Comparison of ENCODE assay signal across 22 cellular contexts in genomic region chr19:14300281-14300680, GRCh38.
A peak's percentile ranks its signal among the peaks of the same experiment; 100 is the strongest.
DNase-seq lines count a peak whose midpoint lies in the region; ATAC-seq and TF ChIP-seq lines count a peak whose summit lies in the region.
"Had no signal": no experiment of that assay in that cellular context is flagged by ENCODE, and none has a peak within 500 bp of the region (broad histone marks: within the 10 kb centered on the region; RNA-seq: fewer than 3 reads in every experiment).

No MANE protein-coding gene starts in this region.

- POLR2A ChIA-PET in RWPE1 (lab: Yijun Ruan, JAX; ENCODE audit: low non-redundant PET), result no interaction called here

- no peaks in the 10 kb centered on the region for H3K9me3 Mint-ChIP-seq in Calu3 (ENCODE audit: low read depth, unreplicated experiment)
- H3K9me3 Mint-ChIP-seq in GM23338, result peaks cover 5% of the 10 kb centered on the region; the same call in 2 of the 3 replicates
- H3K9me3 Mint-ChIP-seq in endodermal cell, result peaks cover 1% of the 10 kb centered on the region
- H3K9me3 Mint-ChIP-seq: activated CD4-positive, alpha-beta memory T cell treated with anti-CD3 and anti-CD28 coated beads for 36 hours; CD4-positive, alpha-beta T cell; IgD-negative memory B cell; stimulated activated memory B cell treated with anti-CD40 and anti-IgM and Interleukin-4, amounts not matched to agents 10 μg/mL and 1 μg/mL and 100 μg/mL, for 72 hours had no signal

- H3K27me3 Mint-ChIP-seq in Calu3 (ENCODE audit: unreplicated experiment), result peaks cover 33% of the 10 kb centered on the region
- peaks cover 11% of the 10 kb centered on the region for H3K27me3 Mint-ChIP-seq in GM23338 (ENCODE audit: insufficient read depth, low read depth, poor library complexity)
- H3K27me3 Mint-ChIP-seq in endodermal cell (ENCODE audit: insufficient read depth), result peaks cover 4% of the 10 kb centered on the region
- H3K27me3 Mint-ChIP-seq: activated CD4-positive, alpha-beta memory T cell treated with anti-CD3 and anti-CD28 coated beads for 36 hours; CD4-positive, alpha-beta T cell; IgD-negative memory B cell had no signal

- H3K4me3 ChIP-seq in GM23338 (no peak overlapping the region), endodermal cell (ENCODE audit: low read length) (no peak overlapping the region)
- H3K4me3 ChIP-seq: body of pancreas, esophagus squamous epithelium, gastroesophageal sphincter, HAP-1, thoracic aorta had no signal

- CTCF ChIA-PET in Calu3 (lab: Charles Lee), result no interaction called here
- CTCF ChIA-PET in RWPE1 (lab: Yijun Ruan, JAX), result interaction anchor here (0.6 kb wide), 1 partner anchor 204 kb away, joined by 3 read pairs; no protein-coding TSS in a partner anchor

- DNase-seq in Calu3, result peak; percentile 10
- DNase-seq in GM23338 (ENCODE audit: low spot score), result peak; percentile 74
- peak; percentile 2 for DNase-seq in NCI-H748 treated with DMSO at 0.1 percent for 48 hours (lab: John Stamatoyannopoulos, UW)
- DNase-seq in endodermal cell, result peak; percentile 77
- DNase-seq in RWPE1 (ENCODE audit: low spot score), result no peak
- DNase-seq: activated CD4-positive, alpha-beta memory T cell treated with anti-CD3 and anti-CD28 coated beads for 36 hours; activated gamma-delta T cell; body of pancreas; CD4-positive, alpha-beta T cell; esophagus squamous epithelium; kidney glomerular epithelial cell; NCI-H1436 treated with DMSO at 0.1 percent for 48 hours; NCI-H446 treated with DMSO at 0.1 percent for 48 hours; occipital lobe; small intestine had no signal

- H3K27ac ChIP-seq in GM23338 (ENCODE audit: low read depth) (no peak overlapping the region), endodermal cell (ENCODE audit: low read depth, low read length) (no peak overlapping the region), RWPE1 (no peak overlapping the region)
- H3K27ac ChIP-seq: body of pancreas, esophagus squamous epithelium, gastroesophageal sphincter, thoracic aorta had no signal

- intact Hi-C loops in Calu3 (cut with micrococcal nuclease; ENCODE audit: unreplicated experiment), result no loop called here

- no peaks in the 10 kb centered on the region for H3K9me3 ChIP-seq in endodermal cell (ENCODE audit: control insufficient read depth, low read length)
- H3K9me3 ChIP-seq: body of pancreas, esophagus squamous epithelium, gastroesophageal sphincter, HAP-1, thoracic aorta had no signal

- H3K4me2 ChIP-seq in GM23338, result no peak overlapping the region

- no TSS peak for BruUV-seq in Calu3 (replicated peaks; lab: Mats Ljungman, UMichigan)

- 90 to 100% methylated on average over 2 to 6 of the region's 7 CpGs for WGBS in endodermal cell (ENCODE audit: insufficient coverage in 1 of 2, insufficient read length in 1 of 2), 2 experiments

- no peaks in the 10 kb centered on the region for H4K20me1 ChIP-seq in GM23338 (replicated peaks; ENCODE audit: insufficient read depth)

- H3K9ac ChIP-seq in endodermal cell (ENCODE audit: extremely low read depth, low read length, poor library complexity, severe bottlenecking), result no peak overlapping the region

- H3K4me1 ChIP-seq in GM23338 (ENCODE audit: insufficient read depth), result no peaks in the 10 kb centered on the region
- H3K4me1 ChIP-seq in endodermal cell (ENCODE audit: control insufficient read depth, insufficient read depth, low read length), result no peaks in the 10 kb centered on the region
- H3K4me1 ChIP-seq: body of pancreas, esophagus squamous epithelium, gastroesophageal sphincter, HAP-1 had no signal

- H3K79me2 ChIP-seq in GM23338 (replicated peaks; ENCODE audit: insufficient read depth), result no peaks in the 10 kb centered on the region

- ATAC-seq in GM23338 (no peak), GM18861 (IDR thresholded peaks at IDR 0.05; ENCODE audit: unreplicated experiment) (no peak), GM21515 (IDR thresholded peaks at IDR 0.05; ENCODE audit: unreplicated experiment) (no peak)
- ATAC-seq: body of pancreas; gastroesophageal sphincter; stimulated activated memory B cell treated with anti-CD40 and anti-IgM and Interleukin-4, amounts not matched to agents 10 μg/mL and 1 μg/mL and 100 μg/mL, for 72 hours had no signal

- no peaks in the 10 kb centered on the region for H3K36me3 ChIP-seq in GM23338 (ENCODE audit: insufficient read depth)
- H3K36me3 ChIP-seq in endodermal cell (ENCODE audit: control insufficient read depth, insufficient read depth, low read length), result no peaks in the 10 kb centered on the region
- H3K36me3 ChIP-seq: esophagus squamous epithelium, gastroesophageal sphincter, HAP-1, thoracic aorta had no signal

- H3F3A ChIP-seq in GM23338 (replicated peaks; ENCODE audit: low read depth), result no peaks in the 10 kb centered on the region

- TF ChIP-seq CTCF in Calu3 (IDR thresholded peaks at IDR 0.05; ENCODE audit: unreplicated experiment) (no peak), GM23338 (conservative IDR thresholded peaks at IDR 0.05; ENCODE audit: low read depth in 2 of 2) (no peak), endodermal cell (conservative IDR thresholded peaks at IDR 0.05) (no peak), RWPE1 (conservative IDR thresholded peaks at IDR 0.05; ENCODE audit: low read depth) (no peak)

- H2AFZ ChIP-seq in GM23338, result no peak overlapping the region

- H3K27ac Mint-ChIP-seq in Calu3 (ENCODE audit: unreplicated experiment) (no peak overlapping the region), GM23338 (no peak overlapping the region), endodermal cell (no peak overlapping the region)
- H3K27ac Mint-ChIP-seq: activated CD4-positive, alpha-beta memory T cell treated with anti-CD3 and anti-CD28 coated beads for 36 hours; CD4-positive, alpha-beta T cell; IgD-negative memory B cell; stimulated activated memory B cell treated with anti-CD40 and anti-IgM and Interleukin-4, amounts not matched to agents 10 μg/mL and 1 μg/mL and 100 μg/mL, for 72 hours had no signal

- no peaks in the 10 kb centered on the region for H3K27me3 ChIP-seq in GM23338 (ENCODE audit: insufficient read depth)
- H3K27me3 ChIP-seq in endodermal cell (ENCODE audit: control insufficient read depth, insufficient read depth, low read length, poor library complexity, severe bottlenecking), result no peaks in the 10 kb centered on the region
- H3K27me3 ChIP-seq: body of pancreas had no signal

- no peaks in the 10 kb centered on the region for H3K9me2 ChIP-seq in GM23338 (ENCODE audit: insufficient read depth)

- H3K36me3 Mint-ChIP-seq in Calu3 (ENCODE audit: insufficient read depth, unreplicated experiment), result no peaks in the 10 kb centered on the region
- H3K36me3 Mint-ChIP-seq in GM23338 (ENCODE audit: low read depth), result no peaks in the 10 kb centered on the region; the same call in 2 of the 3 replicates
- H3K36me3 Mint-ChIP-seq in endodermal cell (ENCODE audit: low read depth), result no peaks in the 10 kb centered on the region
- H3K36me3 Mint-ChIP-seq: activated CD4-positive, alpha-beta memory T cell treated with anti-CD3 and anti-CD28 coated beads for 36 hours; IgD-negative memory B cell; stimulated activated memory B cell treated with anti-CD40 and anti-IgM and Interleukin-4, amounts not matched to agents 10 μg/mL and 1 μg/mL and 100 μg/mL, for 72 hours had no signal

- H3K4me1 Mint-ChIP-seq in Calu3 (ENCODE audit: low read depth, unreplicated experiment), result no peaks in the 10 kb centered on the region
- peaks cover 16% of the 10 kb centered on the region for H3K4me1 Mint-ChIP-seq in GM23338
- H3K4me1 Mint-ChIP-seq in endodermal cell, result peaks cover 3% of the 10 kb centered on the region
- H3K4me1 Mint-ChIP-seq: IgD-negative memory B cell; stimulated activated memory B cell treated with anti-CD40 and anti-IgM and Interleukin-4, amounts not matched to agents 10 μg/mL and 1 μg/mL and 100 μg/mL, for 72 hours had no signal

- H3K4me3 Mint-ChIP-seq in Calu3 (ENCODE audit: low read depth, unreplicated experiment) (no peak overlapping the region), GM23338 (no peak overlapping the region), endodermal cell (no peak overlapping the region)
- H3K4me3 Mint-ChIP-seq: activated CD4-positive, alpha-beta memory T cell treated with anti-CD3 and anti-CD28 coated beads for 36 hours; CD4-positive, alpha-beta T cell; IgD-negative memory B cell; stimulated activated memory B cell treated with anti-CD40 and anti-IgM and Interleukin-4, amounts not matched to agents 10 μg/mL and 1 μg/mL and 100 μg/mL, for 72 hours had no signal

TF ChIP-seq in GM23338, 12 proteins besides CTCF, POLR2A, EP300 and RAD21 (continues in another document):
- TF ChIP-seq ZNF331 (CRISPR knock-in tag; IDR thresholded peaks at IDR 0.05; ENCODE audit: low read depth) (no peak), CREB1 (CRISPR knock-in tag; IDR thresholded peaks at IDR 0.05; ENCODE audit: low read depth) (no peak), REST (IDR thresholded peaks at IDR 0.05; ENCODE audit: unreplicated experiment) (no peak)
